ENCODE assay signal across 8 cellular contexts in genomic region chr12:131293321-131294015, GRCh38.
A peak's percentile ranks its signal among the peaks of the same experiment; 100 is the strongest.
DNase-seq lines count a peak whose midpoint lies in the region; ATAC-seq and TF ChIP-seq lines count a peak whose summit lies in the region.
"Not testable (repeated sequence)": the region's sequence is repeated elsewhere in the genome, so short reads cannot be mapped to it uniquely, and the experiment has no call there.

No MANE protein-coding gene starts in this region.

- not testable (repeated sequence) for TF ChIP-seq EP300 in suprapubic skin (IDR thresholded peaks at IDR 0.05)

- H3K4me3 Mint-ChIP-seq in CD14-positive monocyte, result peak overlapping the region in 1 of 2 donors; percentile 64

- H3K27ac ChIP-seq in mesodermal cell (ENCODE audit: low read depth, low read length, severe bottlenecking), result peak overlapping the region; percentile 29
- not testable (repeated sequence) for H3K27ac ChIP-seq in suprapubic skin; aorta (ENCODE audit: low read depth in 1 of 2, low read length in 2 of 2)

- not testable (repeated sequence) for H3K4me1 Mint-ChIP-seq in CD14-positive monocyte

- TF ChIP-seq CTCF in CD14-positive monocyte (IDR thresholded peaks at IDR 0.05); omental fat pad (IDR thresholded peaks at IDR 0.05); suprapubic skin (IDR thresholded peaks at IDR 0.05): not testable (repeated sequence)

- not testable (repeated sequence) for H3K9me3 ChIP-seq in mesodermal cell (ENCODE audit: control insufficient read depth, low read length); suprapubic skin; aorta (ENCODE audit: control insufficient read depth, low read length)

- not testable (repeated sequence) for H3K4me1 ChIP-seq in mesodermal cell (ENCODE audit: control insufficient read depth, insufficient read depth, low read length, poor library complexity, severe bottlenecking); suprapubic skin; aorta (ENCODE audit: control insufficient read depth in 1 of 2, insufficient read depth in 2 of 2, low read length in 2 of 2)

- not testable (repeated sequence) for H3K36me3 ChIP-seq in mesodermal cell (ENCODE audit: control insufficient read depth, insufficient read depth, low read length); suprapubic skin; aorta (ENCODE audit: control insufficient read depth in 1 of 2, insufficient read depth in 2 of 2, low read length in 1 of 2)

- peak; percentile 21 for ATAC-seq in omental fat pad (ENCODE audit: low FRiP score)
- ATAC-seq in aorta (ENCODE audit: low FRiP score), result not testable (repeated sequence)

- DNase-seq in CD14-positive monocyte (ENCODE audit: low spot score), result peak; percentile 40
- peak; percentile 37 for DNase-seq in activated CD8-positive, alpha-beta memory T cell treated with anti-CD3 and anti-CD28 coated beads for 24 hours
- DNase-seq in dedifferentiated amniotic fluid mesenchymal stem cell (ENCODE audit: extremely low spot score), result peak; percentile 0
- peak; percentile 54 for DNase-seq in islet precursor cell
- DNase-seq in omental fat pad (ENCODE audit: low spot score), result not testable (repeated sequence)
- peak; percentile 46 to 57 for DNase-seq in suprapubic skin (ENCODE audit: low spot score in 2 of 2)
- peak; percentile 44 to 64 for DNase-seq in aorta

- not testable (repeated sequence) for H3K27me3 Mint-ChIP-seq in CD14-positive monocyte (ENCODE audit: low read depth in 3 of 3)

- TF ChIP-seq POLR2A in suprapubic skin (IDR thresholded peaks at IDR 0.05), result not testable (repeated sequence)

- intact Hi-C loops in CD14-positive monocyte (cut with micrococcal nuclease), result not testable (repeated sequence)
- intact Hi-C loops in aorta (cut with DNase I), result loop anchor here in 1 of 2 donors (10.0 kb wide), 1 partner anchor 371 kb away; no protein-coding TSS in a partner anchor

- not testable (repeated sequence) for H3K36me3 Mint-ChIP-seq in CD14-positive monocyte

- H3K4me3 ChIP-seq in mesodermal cell (ENCODE audit: extremely low read depth, insufficient read depth, low read length, poor library complexity, severe bottlenecking); suprapubic skin; aorta (ENCODE audit: low read length in 2 of 2): not testable (repeated sequence)

- not testable (repeated sequence) for H3K9me3 Mint-ChIP-seq in CD14-positive monocyte

- not testable (repeated sequence) for H3K27me3 ChIP-seq in suprapubic skin; aorta (ENCODE audit: control insufficient read depth in 1 of 2, insufficient read depth in 2 of 2, low read length in 1 of 2)

- WGBS in mesodermal cell (ENCODE audit: insufficient coverage in 2 of 2), 2 experiments, result 84 to 87% methylated on average over 17 to 19 of the region's 21 CpGs
- 78% methylated on average over 19 of the region's 21 CpGs for WGBS in suprapubic skin
- 64 to 65% methylated on average over 21 of the region's 21 CpGs for WGBS in aorta, 2 donors

- H3K27ac Mint-ChIP-seq in CD14-positive monocyte, result peak overlapping the region in 1 of 7 donors; percentile 58
